ENCODE assay signal across 18 cellular contexts in the genomic region with DNA sequence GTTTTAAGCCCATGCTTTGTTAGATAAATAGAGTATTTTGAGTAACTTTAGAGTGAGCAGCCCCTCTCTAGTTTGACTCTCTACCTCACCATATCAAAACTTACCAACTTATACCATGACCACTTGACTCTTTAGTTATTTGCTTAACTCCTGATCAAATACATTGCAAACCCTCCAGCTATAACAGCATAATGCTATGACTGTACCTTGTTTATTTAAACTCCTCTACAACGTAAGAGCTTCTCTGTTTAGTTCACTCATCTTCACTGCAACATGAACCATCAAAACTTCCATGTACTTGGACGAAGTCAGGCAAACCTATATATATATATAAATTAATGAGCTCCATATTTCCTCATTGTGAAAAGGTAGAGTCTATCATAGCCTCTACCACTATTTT.
DNase-seq lines count a peak whose midpoint lies in the region; ATAC-seq and TF ChIP-seq lines count a peak whose summit lies in the region.
"Had no signal": no experiment of that assay in that cellular context is flagged by ENCODE, and none has a peak within 500 bp of the region (broad histone marks: within the 10 kb centered on the region; RNA-seq: fewer than 3 reads in every experiment).

No MANE protein-coding gene starts in this region.

- H3K27ac ChIP-seq in IMR-90 (ENCODE audit: insufficient read depth, low read length) (no peak overlapping the region), PC-3 (ENCODE audit: low read length) (no peak overlapping the region), spleen (no peak overlapping the region)
- H3K27ac ChIP-seq: BLaER1, C4-2B had no signal

- H2AK5ac ChIP-seq in IMR-90 (ENCODE audit: low read depth, low read length) = no peak overlapping the region

- no peaks in the 10 kb centered on the region for H4K20me1 ChIP-seq in IMR-90 (ENCODE audit: insufficient read depth, low read length)
- H4K20me1 ChIP-seq in PC-3 (ENCODE audit: low read length) = no peaks in the 10 kb centered on the region
- H4K20me1 ChIP-seq: BLaER1 had no signal

- H3K14ac ChIP-seq in IMR-90 (replicated peaks; ENCODE audit: low read depth, low read length) = no peak overlapping the region

- no peaks in the 10 kb centered on the region for H3K36me3 Mint-ChIP-seq in activated CD8-positive, alpha-beta T cell treated with anti-CD3 and anti-CD28 coated beads, Interleukin-2, amount 10 ng/mL, durations not matched to agents 7 days and 5 days (ENCODE audit: low read depth)
- H3K36me3 Mint-ChIP-seq: CD4-positive, CD25-positive, alpha-beta regulatory T cell; CD8-positive, alpha-beta T cell had no signal

- BruUV-seq in IMR-90 (replicated peaks; lab: Mats Ljungman, UMichigan) (no TSS peak), PC-3 (replicated peaks; lab: Mats Ljungman, UMichigan) (no TSS peak)

- no peak overlapping the region for H2BK120ac ChIP-seq in IMR-90 (ENCODE audit: low read depth, low read length)

- no peaks in the 10 kb centered on the region for H3K79me1 ChIP-seq in IMR-90 (ENCODE audit: low read depth in 1 of 2, low read length in 2 of 2)

- TF ChIP-seq RAD21 in IMR-90 (IDR thresholded peaks at IDR 0.05; ENCODE audit: low read length) = no peak

- H3K9me3 Mint-ChIP-seq in activated CD8-positive, alpha-beta T cell treated with anti-CD3 and anti-CD28 coated beads, Interleukin-2, amount 10 ng/mL, durations not matched to agents 7 days and 5 days (ENCODE audit: insufficient read depth) = no peaks in the 10 kb centered on the region
- H3K9me3 Mint-ChIP-seq: CD4-positive, CD25-positive, alpha-beta regulatory T cell; CD8-positive, alpha-beta T cell; GM23338; H9 had no signal

- H2BK5ac ChIP-seq in IMR-90 (ENCODE audit: low read depth, low read length, poor library complexity, severe bottlenecking) = no peak overlapping the region

- H3K4me1 Mint-ChIP-seq in activated CD8-positive, alpha-beta T cell treated with anti-CD3 and anti-CD28 coated beads, Interleukin-2, amount 10 ng/mL, durations not matched to agents 7 days and 5 days (ENCODE audit: low read depth) = no peaks in the 10 kb centered on the region
- H3K4me1 Mint-ChIP-seq: CD4-positive, CD25-positive, alpha-beta regulatory T cell had no signal

- H3K4me1 ChIP-seq in BE2C = peaks cover 27% of the 10 kb centered on the region
- H3K4me1 ChIP-seq in IMR-90 (ENCODE audit: control insufficient read depth, insufficient read depth, low read length) = 0 out of 2 replicates have a peak, but pooled peaks cover 3% of the 10 kb centered on the region
- no peaks in the 10 kb centered on the region for H3K4me1 ChIP-seq in PC-3 (ENCODE audit: insufficient read depth, low read length)
- H3K4me1 ChIP-seq in spleen = no peaks in the 10 kb centered on the region
- H3K4me1 ChIP-seq: BLaER1, Caco-2 had no signal

- H3K4me2 ChIP-seq in IMR-90 (ENCODE audit: low read depth, low read length) (no peak overlapping the region), PC-3 (ENCODE audit: low read length) (no peak overlapping the region)
- H3K4me2 ChIP-seq: BLaER1, GM23338 had no signal

- H4K8ac ChIP-seq in IMR-90 (ENCODE audit: low read depth in 2 of 2, low read length in 2 of 2) = no peak overlapping the region

- TF ChIP-seq CTCF in BE2C (IDR thresholded peaks at IDR 0.05; ENCODE audit: low read depth, low read length) (no peak), IMR-90 (conservative IDR thresholded peaks at IDR 0.05; ENCODE audit: low read depth, low read length) (no peak), PC-3 (conservative IDR thresholded peaks at IDR 0.05; ENCODE audit: low read depth, low read length) (no peak), foreskin fibroblast (IDR thresholded peaks at IDR 0.05; ENCODE audit: low read depth, low read length) (no peak), spleen (IDR thresholded peaks at IDR 0.05 in 8 of 11, conservative IDR thresholded peaks at IDR 0.05 in 3 of 11) (no peak)

- TF ChIP-seq POLR2A in IMR-90 (IDR thresholded peaks at IDR 0.05; ENCODE audit: low read depth, low read length) (no peak), spleen (IDR thresholded peaks at IDR 0.05) (no peak)

- H3K4ac ChIP-seq in IMR-90 (ENCODE audit: low read depth, low read length) = no peak overlapping the region

- no peak overlapping the region for H3K4me3 Mint-ChIP-seq in activated CD8-positive, alpha-beta T cell treated with anti-CD3 and anti-CD28 coated beads, Interleukin-2, amount 10 ng/mL, durations not matched to agents 7 days and 5 days
- H3K4me3 Mint-ChIP-seq: CD4-positive, CD25-positive, alpha-beta regulatory T cell; CD8-positive, alpha-beta T cell; GM23338; H9 had no signal

- H3F3A ChIP-seq in PC-3 (ENCODE audit: low read length, unreplicated experiment) = no peaks in the 10 kb centered on the region

- no peak overlapping the region; the same call in 1 of the 2 replicates for H3K18ac ChIP-seq in IMR-90 (ENCODE audit: low read depth, low read length)

- no peak overlapping the region for H3K56ac ChIP-seq in IMR-90 (ENCODE audit: extremely low read depth, insufficient read depth, low read length)

- H3K36me3 ChIP-seq in BE2C (no peaks in the 10 kb centered on the region; the same call in 1 of the 2 replicates), IMR-90 (ENCODE audit: control insufficient read depth, insufficient read depth, low read length) (no peaks in the 10 kb centered on the region), PC-3 (ENCODE audit: low read depth, low read length) (no peaks in the 10 kb centered on the region), spleen (no peaks in the 10 kb centered on the region)
- H3K36me3 ChIP-seq: BLaER1 had no signal

- dilution Hi-C loops in IMR-90 (cut with HindIII; ENCODE audit: low sequenced_read_pairs, unreplicated experiment) = no loop called here

- no peak overlapping the region for H2BK20ac ChIP-seq in IMR-90 (ENCODE audit: low read depth, low read length)

- no peaks in the 10 kb centered on the region for H3K27me3 ChIP-seq in BE2C
- H3K27me3 ChIP-seq in IMR-90 (ENCODE audit: control insufficient read depth, insufficient read depth, low read length) = no peaks in the 10 kb centered on the region
- H3K27me3 ChIP-seq in PC-3 (ENCODE audit: low read length) = no peaks in the 10 kb centered on the region
- H3K27me3 ChIP-seq in spleen (replicated peaks in 1 of 7) = no peaks in the 10 kb centered on the region
- H3K27me3 ChIP-seq: BLaER1 had no signal

- H3K9me1 ChIP-seq in IMR-90 (ENCODE audit: insufficient read depth, low read length) = no peaks in the 10 kb centered on the region

- no peaks in the 10 kb centered on the region for H3K79me2 ChIP-seq in PC-3 (ENCODE audit: low read length)

- H3K4me3 ChIP-seq in BE2C (ENCODE audit: low read depth, low read length) = peak overlapping the region; percentile 38
- H3K4me3 ChIP-seq in IMR-90 (ENCODE audit: insufficient read depth, low read depth, low read length) = no peak overlapping the region
- H3K4me3 ChIP-seq in PC-3 (ENCODE audit: low read length) = no peak overlapping the region
- no peak overlapping the region for H3K4me3 ChIP-seq in foreskin fibroblast (ENCODE audit: low read depth in 1 of 2, low read length in 2 of 2)
- H3K4me3 ChIP-seq in spleen = no peak overlapping the region
- H3K4me3 ChIP-seq: BLaER1, GM23338 had no signal

- WGBS in IMR-90 (ENCODE audit: extremely low coverage in 2 of 2, insufficient read length in 1 of 2), 2 experiments = no CpG with 5 or more reads among the region's 2 CpGs
- WGBS in spleen, 5 donors = 67 to 96% (median 93%) methylated on average over 2 of the region's 2 CpGs

- H3K9ac ChIP-seq in IMR-90 (ENCODE audit: low read depth, low read length) (no peak overlapping the region), PC-3 (ENCODE audit: low read length) (no peak overlapping the region)
- H3K9ac ChIP-seq: BLaER1 had no signal

- DNase-seq in BE2C (no peak), IMR-90 (peak; percentile 75), PC-3 (peak; percentile 34), foreskin fibroblast (no peak), spleen (no peak), HuH-7 (ENCODE audit: low spot score) (no peak)
- no peak for DNase-seq in activated CD8-positive, alpha-beta T cell treated with anti-CD3 and anti-CD28 coated beads, Interleukin-2, amount 10 ng/mL, durations not matched to agents 7 days and 5 days
- DNase-seq: Caco-2; CD4-positive, CD25-positive, alpha-beta regulatory T cell; CD8-positive, alpha-beta T cell; DMS153; DMS79 treated with DMSO at 0.1 percent for 48 hours; GF-D8; H9 had no signal

- H3K27me3 Mint-ChIP-seq in activated CD8-positive, alpha-beta T cell treated with anti-CD3 and anti-CD28 coated beads, Interleukin-2, amount 10 ng/mL, durations not matched to agents 7 days and 5 days (ENCODE audit: low read depth) = no peaks in the 10 kb centered on the region
- H3K27me3 Mint-ChIP-seq: CD4-positive, CD25-positive, alpha-beta regulatory T cell had no signal

- H2AFZ ChIP-seq in IMR-90 (replicated peaks; ENCODE audit: low read length, poor library complexity) (no peak overlapping the region), PC-3 (ENCODE audit: low read length) (no peak overlapping the region)
- H2AFZ ChIP-seq: GM23338 had no signal

- no peak overlapping the region for H2BK15ac ChIP-seq in IMR-90 (ENCODE audit: low read depth, low read length)

- no peak overlapping the region for H3K23ac ChIP-seq in IMR-90 (ENCODE audit: low read depth, low read length)

- no peak overlapping the region for H3K27ac Mint-ChIP-seq in activated CD8-positive, alpha-beta T cell treated with anti-CD3 and anti-CD28 coated beads, Interleukin-2, amount 10 ng/mL, durations not matched to agents 7 days and 5 days
- H3K27ac Mint-ChIP-seq: CD4-positive, CD25-positive, alpha-beta regulatory T cell; CD8-positive, alpha-beta T cell; GM23338; H9 had no signal

- no peaks in the 10 kb centered on the region for H3K9me3 ChIP-seq in BE2C
- H3K9me3 ChIP-seq in IMR-90 (ENCODE audit: control insufficient read depth, insufficient read depth, low read length) = no peaks in the 10 kb centered on the region
- no peaks in the 10 kb centered on the region for H3K9me3 ChIP-seq in PC-3 (ENCODE audit: low read length)
- no peaks in the 10 kb centered on the region for H3K9me3 ChIP-seq in spleen
- H3K9me3 ChIP-seq: BLaER1, Caco-2 had no signal

- no peaks in the 10 kb centered on the region for H3K9me2 ChIP-seq in PC-3 (replicated peaks; ENCODE audit: low read length)

- intact Hi-C loops in IMR-90 (cut with micrococcal nuclease) = no loop called here
- intact Hi-C loops in PC-3 (cut with micrococcal nuclease) = no loop called here
- intact Hi-C loops in spleen (cut with DNase I; ENCODE audit: low total_unique reads) = no loop called here

- POLR2A ChIA-PET in IMR-90 (lab: Charles Lee; ENCODE audit: unreplicated experiment) = no interaction called here
- POLR2A ChIA-PET in PC-3 (lab: Charles Lee; ENCODE audit: unreplicated experiment) = no interaction called here
- POLR2A ChIA-PET in activated CD8-positive, alpha-beta T cell treated with anti-CD3 and anti-CD28 coated beads, Interleukin-2, amount 10 ng/mL, durations not matched to agents 7 days and 5 days (lab: Charles Lee) = no interaction called here

- H4K5ac ChIP-seq in IMR-90 (ENCODE audit: low read depth, low read length) = no peak overlapping the region; the same call in 1 of the 2 replicates

- no peak overlapping the region for H4K91ac ChIP-seq in IMR-90 (ENCODE audit: insufficient read depth, low read depth, low read length)

- H2AK9ac ChIP-seq in IMR-90 (replicated peaks; ENCODE audit: low read depth, low read length, poor library complexity) = no peak overlapping the region

- in situ Hi-C loops in IMR-90 (cut with MboI; ENCODE audit: low sequenced_read_pairs) = no loop called here

- CTCF ChIA-PET in IMR-90 (lab: Yijun Ruan, JAX) (no interaction called here), PC-3 (lab: Charles Lee) (no interaction called here)
- CTCF ChIA-PET in activated CD8-positive, alpha-beta T cell treated with anti-CD3 and anti-CD28 coated beads, Interleukin-2, amount 10 ng/mL, durations not matched to agents 7 days and 5 days (lab: Charles Lee) = interaction anchor here (1.1 kb wide), 1 partner anchor 38 kb away, joined by 3 read pairs; no protein-coding TSS in a partner anchor

- ATAC-seq in IMR-90 (ENCODE audit: low read depth) (peak; percentile 72), PC-3 (peak; percentile 80)
- no peak for ATAC-seq in activated CD8-positive, alpha-beta T cell treated with anti-CD3 and anti-CD28 coated beads, Interleukin-2, amount 10 ng/mL, durations not matched to agents 7 days and 5 days
- ATAC-seq: CD8-positive, alpha-beta T cell; GM23338; HCT116 had no signal

Comparison
In these comparisons a context has a peak if more than half of its experiments do, and no peak if none do; other contexts are left out.
1. DNase-seq: peak in IMR-90 (single experiment) and PC-3 (single experiment); none in BE2C (single experiment), foreskin fibroblast (0 of 2), spleen (single experiment), HuH-7 (single experiment) and activated CD8-positive, alpha-beta T cell treated with anti-CD3 and anti-CD28 coated beads, Interleukin-2, amount 10 ng/mL, durations not matched to agents 7 days and 5 days (single experiment).